Comparison of ENCODE assay signal across 11 cellular contexts in genomic region chr20:25127761-25128537, GRCh38. TPM values are rescaled to one million over a fixed set of nuclear protein-coding genes. Genes with fewer than 3 reads are reported as not detected.
"Had no signal": no experiment of that assay in that cellular context is flagged by ENCODE, and none has a peak within 500 bp of the region (broad histone marks: within the 10 kb centered on the region; RNA-seq: fewer than 3 reads in every experiment).

No MANE protein-coding gene starts in this region.

- H3K27ac ChIP-seq: GM23248, HL-60 had no signal

- DNase-seq: GM23248, GOT3, H7, IMR-90, KG1 had no signal

- FAIRE-seq: K562 had no signal

- ATAC-seq: HCT116, K562 had no signal

- H3K9me3 ChIP-seq: HAP-1 had no signal

- H2AFZ ChIP-seq: GM23248 had no signal

- H3K4me1 ChIP-seq: HAP-1 had no signal

- H3K9ac ChIP-seq: GM23248 had no signal

- H3K4me3 ChIP-seq: GM23248, HAP-1, K562 had no signal

- H3K36me3 ChIP-seq: HAP-1 had no signal

RNA-seq across cellular contexts. Expression of gene VSX1, which starts 46.0 kb away (rescaled TPM):
- total RNA-seq: GM23248, H4, H7, HT1080, IMR-90, K562 had no signal
- polyA plus RNA-seq: GM23248, IMR-90, K562 had no signal
